Comparison of ENCODE assay signal across 8 cellular contexts in the genomic region with DNA sequence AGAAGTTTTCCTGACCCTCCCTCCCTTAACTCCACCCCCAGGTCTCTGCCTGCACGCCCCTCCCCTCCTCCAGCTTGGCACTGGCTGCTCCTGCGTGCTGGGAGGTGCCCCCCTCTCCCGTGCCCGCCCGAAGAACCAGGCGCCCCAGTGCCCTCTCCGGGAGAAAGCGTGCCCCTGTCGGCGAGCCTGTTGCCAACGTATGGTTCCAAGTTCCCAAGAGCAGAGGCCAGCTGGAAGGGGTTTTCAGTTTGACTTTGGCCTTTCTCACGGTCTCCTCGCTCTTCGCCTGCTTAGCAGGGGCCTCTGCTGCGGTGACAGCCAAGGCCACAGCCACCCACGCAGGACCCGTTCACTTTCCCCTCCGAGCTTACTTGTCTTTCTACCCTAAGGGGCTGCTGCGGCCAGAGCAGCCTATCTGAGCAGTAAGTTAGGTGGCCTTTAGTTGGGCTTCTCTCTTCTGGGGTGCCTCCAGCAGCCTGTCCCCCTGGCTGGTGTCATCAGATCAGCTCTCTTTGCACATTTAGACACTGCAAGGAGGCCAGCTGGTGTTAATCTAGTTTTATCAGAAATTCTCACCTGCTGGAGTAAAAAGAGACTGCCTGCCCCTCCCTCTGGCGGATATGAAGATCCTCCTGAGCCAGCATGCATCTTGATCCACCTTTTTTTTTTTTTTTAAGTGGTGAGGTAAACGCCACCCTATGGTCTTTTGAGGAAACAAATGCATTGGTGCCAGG. TPM values are rescaled to one million over a fixed set of nuclear protein-coding genes. Genes with fewer than 3 reads are reported as not detected.
DNase-seq lines count a peak whose midpoint lies in the region; ATAC-seq and TF ChIP-seq lines count a peak whose summit lies in the region.

No MANE protein-coding gene starts in this region.

- peak overlapping the region in 2 of 4 donors; percentile 28 to 37 for H3K27ac ChIP-seq in body of pancreas
- no peak overlapping the region for H3K27ac ChIP-seq in spleen

- H3K27ac Mint-ChIP-seq in immature natural killer cell: no peak overlapping the region

- H3K4me3 ChIP-seq in body of pancreas (no peak overlapping the region), spleen (peak overlapping the region; percentile 8 to 75 (median 49))

- intact Hi-C loops in body of pancreas (cut with DNase I): no loop called here
- intact Hi-C loops in spleen (cut with DNase I; ENCODE audit: low total_unique reads): no loop called here

- peaks cover 0 to 4% (median 0%) of the 10 kb centered on the region in 6 donors for H3K9me3 Mint-ChIP-seq in immature natural killer cell

- peak in 4 of 7 experiments; percentile 13 to 41 (median 25) for TF ChIP-seq CTCF in body of pancreas (IDR thresholded peaks at IDR 0.05)
- peak in 1 of 11 experiments; percentile 6 for TF ChIP-seq CTCF in spleen (IDR thresholded peaks at IDR 0.05 in 8 of 11, conservative IDR thresholded peaks at IDR 0.05 in 3 of 11)

- peak; percentile 49 for ATAC-seq in GM18502 (IDR thresholded peaks at IDR 0.05; ENCODE audit: poor library complexity, unreplicated experiment)
- ATAC-seq in body of pancreas: peak; percentile 57

- 5 to 11% methylated on average over 10 to 21 of the region's 21 CpGs for WGBS in body of pancreas, 2 donors
- 6 to 10% (median 6%) methylated on average over 19 to 21 of the region's 21 CpGs for WGBS in spleen, 5 donors

- H3K27me3 ChIP-seq in body of pancreas (no peaks in the 10 kb centered on the region), spleen (replicated peaks in 1 of 7) (peaks cover 0 to 68% (median 30%) of the 10 kb centered on the region in 7 donors)

- peak; percentile 42 for DNase-seq in AG08396 (ENCODE audit: low spot score)
- DNase-seq in NCI-H345 treated with DMSO at 0.1 percent for 48 hours (lab: John Stamatoyannopoulos, UW; ENCODE audit: unreplicated experiment): peak; percentile 74
- DNase-seq in body of pancreas: peak; percentile 57 to 82 (median 70)
- no peak for DNase-seq in immature natural killer cell
- no peak for DNase-seq in spleen
- DNase-seq in mucosa of gallbladder (ENCODE audit: low spot score): no peak
- DNase-seq in SIG-M5 treated with dmso at 0.1 percent for 504 hours (lab: John Stamatoyannopoulos, UW; ENCODE audit: unreplicated experiment): no peak

- H3K9me3 ChIP-seq in body of pancreas (no peaks in the 10 kb centered on the region), spleen (no peaks in the 10 kb centered on the region)

- H3K4me1 ChIP-seq in body of pancreas (peaks cover 30% of the 10 kb centered on the region), spleen (peaks cover 14 to 36% (median 34%) of the 10 kb centered on the region in 6 donors)

- peaks cover 15 to 30% (median 25%) of the 10 kb centered on the region in 3 donors for H3K27me3 Mint-ChIP-seq in immature natural killer cell (ENCODE audit: low read depth in 3 of 3)

- H3K36me3 Mint-ChIP-seq in immature natural killer cell: peaks cover 0 to 4% (median 0%) of the 10 kb centered on the region in 3 donors

- peaks cover 13 to 15% of the 10 kb centered on the region in 2 donors for H3K4me1 Mint-ChIP-seq in immature natural killer cell

- TF ChIP-seq POLR2A in body of pancreas (IDR thresholded peaks at IDR 0.05) (no peak), spleen (IDR thresholded peaks at IDR 0.05) (no peak)

- no peaks in the 10 kb centered on the region for H3K36me3 ChIP-seq in body of pancreas (replicated peaks in 1 of 2; ENCODE audit: insufficient read depth in 1 of 2, low read depth in 2 of 2)
- H3K36me3 ChIP-seq in spleen: no peaks in the 10 kb centered on the region

- peak overlapping the region; percentile 64 to 77 (median 73) for H3K4me3 Mint-ChIP-seq in immature natural killer cell

RNA-seq across cellular contexts. Expression of gene STUM, which starts 1.5 kb away (rescaled TPM):
- total RNA-seq in body of pancreas (1 to 10 TPM; 1.3 to 1.6 TPM), spleen (1 to 10 TPM in 1 of 7 donors, under 1 TPM in 6; 0.22 to 2.8 (median 0.51) TPM), mucosa of gallbladder (0.86 TPM)
- polyA plus RNA-seq in immature natural killer cell (not detected), spleen (under 1 TPM; 0.11 to 0.53 (median 0.45) TPM)

Comparison
In these comparisons a context has a peak if more than half of its experiments do, and no peak if none do; other contexts are left out.
1. DNase-seq: peak in AG08396 (single experiment), NCI-H345 treated with DMSO at 0.1 percent for 48 hours (single experiment) and body of pancreas (4 of 4); none in immature natural killer cell (0 of 3), spleen (single experiment), mucosa of gallbladder (single experiment) and SIG-M5 treated with dmso at 0.1 percent for 504 hours (single experiment).
2. H3K4me3 ChIP-seq: peak in spleen (8 of 8); none in body of pancreas (0 of 2).